ENCODE assay signal across 25 cellular contexts in genomic region chr5:7420506-7421280, GRCh38. TPM values are rescaled to one million over a fixed set of nuclear protein-coding genes. Genes with fewer than 3 reads are reported as not detected.
DNase-seq lines count a peak whose midpoint lies in the region; ATAC-seq and TF ChIP-seq lines count a peak whose summit lies in the region.
"Had no signal": no experiment of that assay in that cellular context is flagged by ENCODE, and none has a peak within 500 bp of the region (broad histone marks: within the 10 kb centered on the region; RNA-seq: fewer than 3 reads in every experiment).

No MANE protein-coding gene starts in this region.

- peak overlapping the region; percentile 5 for H3K27ac ChIP-seq in iPS-18a (ENCODE audit: low read length)
- H3K27ac ChIP-seq in adrenal gland, result no peak overlapping the region
- H3K27ac ChIP-seq: Peyer's patch, prostate gland, SJCRH30 had no signal

- H3K36me3 ChIP-seq in iPS-18a (ENCODE audit: control insufficient read depth, low read depth, low read length) (no peaks in the 10 kb centered on the region), adrenal gland (replicated peaks in 1 of 2) (no peaks in the 10 kb centered on the region)
- H3K36me3 ChIP-seq: Peyer's patch, prostate gland, SJCRH30 had no signal

- intact Hi-C loops in adrenal gland (cut with DNase I), result no loop called here

- POLR2A ChIA-PET in WTC11 (lab: Charles Lee), result no interaction called here

- H3K27me3 ChIP-seq in iPS-18a (ENCODE audit: control insufficient read depth, insufficient read depth, low read length) (no peaks in the 10 kb centered on the region), adrenal gland (no peaks in the 10 kb centered on the region)
- H3K27me3 ChIP-seq: Peyer's patch, SJCRH30 had no signal

- H3K27me3 Mint-ChIP-seq in WTC11 (ENCODE audit: low read depth) (no peaks in the 10 kb centered on the region), neural crest cell (ENCODE audit: low read depth) (peaks cover 27% of the 10 kb centered on the region)
- peaks cover 4% of the 10 kb centered on the region for H3K27me3 Mint-ChIP-seq in activated naive CD8-positive, alpha-beta T cell treated with anti-CD3 and anti-CD28 coated beads, Interleukin-2, amount 50 U/mL, for 24 hours
- H3K27me3 Mint-ChIP-seq: activated naive CD4-positive, alpha-beta T cell treated with anti-CD3 and anti-CD28 coated beads, Interleukin-2, amount 10 ng/mL, durations not matched to agents 7 days and 5 days had no signal

- H3K36me3 Mint-ChIP-seq in WTC11, result peaks cover 67% of the 10 kb centered on the region
- H3K36me3 Mint-ChIP-seq in neural crest cell (ENCODE audit: low read depth), result no peaks in the 10 kb centered on the region
- H3K36me3 Mint-ChIP-seq in activated naive CD8-positive, alpha-beta T cell treated with anti-CD3 and anti-CD28 coated beads, Interleukin-2, amount 50 U/mL, for 24 hours (ENCODE audit: low read depth), result no peaks in the 10 kb centered on the region
- H3K36me3 Mint-ChIP-seq: activated naive CD4-positive, alpha-beta T cell treated with anti-CD3 and anti-CD28 coated beads, Interleukin-2, amount 10 ng/mL, durations not matched to agents 7 days and 5 days; CD8-positive, alpha-beta T cell; stimulated activated naive B cell treated with anti-CD40 and anti-IgM and Interleukin-4, amounts not matched to agents 10 μg/mL and 1 μg/mL and 100 μg/mL, for 72 hours had no signal

- H3K9ac ChIP-seq in iPS-18a (ENCODE audit: low read length), result peak overlapping the region; percentile 8

- H3K4me3 Mint-ChIP-seq in WTC11 (peak overlapping the region; percentile 41), neural crest cell (peak overlapping the region; percentile 13)
- H3K4me3 Mint-ChIP-seq in activated naive CD8-positive, alpha-beta T cell treated with anti-CD3 and anti-CD28 coated beads, Interleukin-2, amount 50 U/mL, for 24 hours, result no peak overlapping the region
- H3K4me3 Mint-ChIP-seq: activated naive CD4-positive, alpha-beta T cell treated with anti-CD3 and anti-CD28 coated beads, Interleukin-2, amount 10 ng/mL, durations not matched to agents 7 days and 5 days; activated T-cell treated with anti-CD3 and anti-CD28 coated beads, Interleukin-2, amount 50 U/mL, for 72 hours; CD8-positive, alpha-beta T cell; stimulated activated naive B cell treated with anti-CD40 and anti-IgM and Interleukin-4, amounts not matched to agents 10 μg/mL and 1 μg/mL and 100 μg/mL, for 72 hours had no signal

- CTCF ChIA-PET in WTC11 (lab: Charles Lee), result interaction anchor here (0.6 to 4.8 kb wide), 6 partner anchors 8 to 600 kb away, joined by 3 to 23 read pairs (median 4); no protein-coding TSS in a partner anchor

- H3K9me3 Mint-ChIP-seq in WTC11, result no peaks in the 10 kb centered on the region
- no peaks in the 10 kb centered on the region for H3K9me3 Mint-ChIP-seq in neural crest cell
- no peaks in the 10 kb centered on the region for H3K9me3 Mint-ChIP-seq in activated naive CD8-positive, alpha-beta T cell treated with anti-CD3 and anti-CD28 coated beads, Interleukin-2, amount 50 U/mL, for 24 hours
- H3K9me3 Mint-ChIP-seq: activated naive CD4-positive, alpha-beta T cell treated with anti-CD3 and anti-CD28 coated beads, Interleukin-2, amount 10 ng/mL, durations not matched to agents 7 days and 5 days; CD8-positive, alpha-beta T cell had no signal

- peak; percentile 61 for ATAC-seq in WTC11
- ATAC-seq in HG02798 (IDR thresholded peaks at IDR 0.05; ENCODE audit: poor library complexity, unreplicated experiment), result no peak
- no peak for ATAC-seq in activated naive CD8-positive, alpha-beta T cell treated with anti-CD3 and anti-CD28 coated beads, Interleukin-2, amount 50 U/mL, for 24 hours
- ATAC-seq: activated T-cell treated with anti-CD3 and anti-CD28 coated beads, Interleukin-2, amount 50 U/mL, for 72 hours; CD8-positive, alpha-beta T cell; esophagus mucosa; left lobe of liver; stimulated activated naive B cell treated with anti-CD40 and anti-IgM and Interleukin-4, amounts not matched to agents 10 μg/mL and 1 μg/mL and 100 μg/mL, for 72 hours had no signal

- 41 to 58% (median 51%) methylated on average over 7 to 10 of the region's 10 CpGs for WGBS in adrenal gland, 4 donors

- H3K27ac Mint-ChIP-seq in WTC11 (peak overlapping the region; percentile 91), neural crest cell (ENCODE audit: unreplicated experiment) (no peak overlapping the region)
- H3K27ac Mint-ChIP-seq in activated naive CD8-positive, alpha-beta T cell treated with anti-CD3 and anti-CD28 coated beads, Interleukin-2, amount 50 U/mL, for 24 hours, result no peak overlapping the region
- H3K27ac Mint-ChIP-seq: activated naive CD4-positive, alpha-beta T cell treated with anti-CD3 and anti-CD28 coated beads, Interleukin-2, amount 10 ng/mL, durations not matched to agents 7 days and 5 days; activated T-cell treated with anti-CD3 and anti-CD28 coated beads, Interleukin-2, amount 50 U/mL, for 72 hours; CD8-positive, alpha-beta T cell; stimulated activated naive B cell treated with anti-CD40 and anti-IgM and Interleukin-4, amounts not matched to agents 10 μg/mL and 1 μg/mL and 100 μg/mL, for 72 hours had no signal

- TF ChIP-seq POLR2A in adrenal gland (IDR thresholded peaks at IDR 0.05), result no peak

- DNase-seq in WTC11 (ENCODE audit: low spot score) (peak; percentile 58), neural crest cell (ENCODE audit: low read depth, low spot score) (no peak), adrenal gland (no peak), kidney glomerular epithelial cell (lab: John Stamatoyannopoulos, UW) (no peak)
- no peak for DNase-seq in activated naive CD8-positive, alpha-beta T cell treated with anti-CD3 and anti-CD28 coated beads, Interleukin-2, amount 50 U/mL, for 24 hours
- DNase-seq: activated naive CD4-positive, alpha-beta T cell treated with anti-CD3 and anti-CD28 coated beads, Interleukin-2, amount 10 ng/mL, durations not matched to agents 7 days and 5 days; activated T-cell treated with anti-CD3 and anti-CD28 coated beads, Interleukin-2, amount 50 U/mL, for 72 hours; CD8-positive, alpha-beta T cell; effector CD8-positive, alpha-beta T cell; GDM1; Karpas-422; NCI-H187; NCI-H226; NK-92 treated with Interleukin-12 subunit alpha and Interleukin-12 subunit beta, amount 100 ng/mL, for 24 hours; Peyer's patch; SJCRH30; stimulated activated CD4-positive, alpha-beta T cell treated with anti-CD3 and anti-CD28 coated beads, Interleukin-2, amount 100 ng/mL, for 24 hours; stimulated activated naive B cell treated with anti-CD40 and anti-IgM and Interleukin-4, amounts not matched to agents 10 μg/mL and 1 μg/mL and 100 μg/mL, for 72 hours; T-helper 1 cell had no signal

- peak overlapping the region; percentile 9 for H3K4me3 ChIP-seq in iPS-18a (ENCODE audit: low read length)
- no peak overlapping the region for H3K4me3 ChIP-seq in adrenal gland
- H3K4me3 ChIP-seq: Peyer's patch, prostate gland, SJCRH30, skin epidermis had no signal

- H3K4me1 Mint-ChIP-seq in WTC11 (peaks cover 89% of the 10 kb centered on the region), neural crest cell (peaks cover 38% of the 10 kb centered on the region)
- no peaks in the 10 kb centered on the region for H3K4me1 Mint-ChIP-seq in activated naive CD8-positive, alpha-beta T cell treated with anti-CD3 and anti-CD28 coated beads, Interleukin-2, amount 50 U/mL, for 24 hours
- H3K4me1 Mint-ChIP-seq: activated naive CD4-positive, alpha-beta T cell treated with anti-CD3 and anti-CD28 coated beads, Interleukin-2, amount 10 ng/mL, durations not matched to agents 7 days and 5 days; stimulated activated naive B cell treated with anti-CD40 and anti-IgM and Interleukin-4, amounts not matched to agents 10 μg/mL and 1 μg/mL and 100 μg/mL, for 72 hours had no signal

- TF ChIP-seq CTCF in WTC11 (IDR thresholded peaks at IDR 0.05) (no peak), neural crest cell (conservative IDR thresholded peaks at IDR 0.05) (no peak), adrenal gland (IDR thresholded peaks at IDR 0.05) (no peak)

- H3K9me3 ChIP-seq in iPS-18a (ENCODE audit: control insufficient read depth, low read depth, low read length) (no peaks in the 10 kb centered on the region), adrenal gland (replicated peaks in 1 of 3) (no peaks in the 10 kb centered on the region)
- H3K9me3 ChIP-seq: Peyer's patch, prostate gland, SJCRH30 had no signal

- H3K4me1 ChIP-seq in iPS-18a (ENCODE audit: control insufficient read depth, low read depth, low read length), result peaks cover 49% of the 10 kb centered on the region
- no peaks in the 10 kb centered on the region for H3K4me1 ChIP-seq in adrenal gland (replicated peaks in 1 of 2)
- H3K4me1 ChIP-seq: Peyer's patch, prostate gland had no signal

TF ChIP-seq in WTC11, 78 proteins besides CTCF, POLR2A, EP300 and RAD21:
- TF ChIP-seq TEAD1 (CRISPR knock-in tag; IDR thresholded peaks at IDR 0.05), result peak; percentile 36; the same call in 1 of the 2 replicates
- TF ChIP-seq, protein P1, sequence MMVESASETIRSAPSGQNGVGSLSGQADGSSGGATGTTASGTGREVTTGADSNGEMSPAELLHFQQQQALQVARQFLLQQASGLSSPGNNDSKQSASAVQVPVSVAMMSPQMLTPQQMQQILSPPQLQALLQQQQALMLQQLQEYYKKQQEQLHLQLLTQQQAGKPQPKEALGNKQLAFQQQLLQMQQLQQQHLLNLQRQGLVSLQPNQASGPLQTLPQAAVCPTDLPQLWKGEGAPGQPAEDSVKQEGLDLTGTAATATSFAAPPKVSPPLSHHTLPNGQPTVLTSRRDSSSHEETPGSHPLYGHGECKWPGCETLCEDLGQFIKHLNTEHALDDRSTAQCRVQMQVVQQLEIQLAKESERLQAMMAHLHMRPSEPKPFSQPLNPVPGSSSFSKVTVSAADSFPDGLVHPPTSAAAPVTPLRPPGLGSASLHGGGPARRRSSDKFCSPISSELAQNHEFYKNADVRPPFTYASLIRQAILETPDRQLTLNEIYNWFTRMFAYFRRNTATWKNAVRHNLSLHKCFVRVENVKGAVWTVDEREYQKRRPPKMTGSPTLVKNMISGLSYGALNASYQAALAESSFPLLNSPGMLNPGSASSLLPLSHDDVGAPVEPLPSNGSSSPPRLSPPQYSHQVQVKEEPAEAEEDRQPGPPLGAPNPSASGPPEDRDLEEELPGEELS (CRISPR knock-in tag; IDR thresholded peaks at IDR 0.05), result no peak

RNA-seq across cellular contexts. Expression of gene ADCY2, which starts 24.8 kb away (rescaled TPM):
- total RNA-seq in WTC11 (2021) (142 to 165 TPM (median 154 TPM) in 3 replicates), neural crest cell (2.1 and 3.5 TPM in 2 replicates), adrenal gland (1 to 10 TPM in 7 of 8 donors, under 1 TPM in 1; 0.85 to 6.6 (median 3.2) TPM)
- 1 to 10 TPM; 1.3 to 4.0 (median 1.3) TPM for polyA plus RNA-seq in adrenal gland
- total RNA-seq: activated T-cell treated with anti-CD3 and anti-CD28 coated beads, Interleukin-2, amount 50 U/mL, for 72 hours; CD8-positive, alpha-beta T cell had no signal

Comparison
In these comparisons a context has a peak if more than half of its experiments do, and no peak if none do; other contexts are left out.
1. RNA of gene ADCY2, which starts 24.8 kb away (total RNA-seq): 142 to 165 TPM in WTC11; 0.85 to 6.6 TPM in adrenal gland and 2.1 to 3.5 TPM in neural crest cell; every median in the first group is over 10 times any median in the second.